ENCODE assay signal across 8 cellular contexts in genomic region chr3:69326821-69327433, GRCh38. TPM values are rescaled to one million over a fixed set of nuclear protein-coding genes. Genes with fewer than 3 reads are reported as not detected.
DNase-seq lines count a peak whose midpoint lies in the region; ATAC-seq and TF ChIP-seq lines count a peak whose summit lies in the region.

No MANE protein-coding gene starts in this region.

- H3K4me3 Mint-ChIP-seq in activated B cell treated with CpG ODN at 0.5 μM for 24 hours (peak overlapping the region; percentile 56), memory B cell (peak overlapping the region; percentile 58)

- H3K27ac Mint-ChIP-seq in activated B cell treated with CpG ODN at 0.5 μM for 24 hours, result peak overlapping the region; percentile 47
- peak overlapping the region; percentile 29 for H3K27ac Mint-ChIP-seq in memory B cell

- H3K36me3 Mint-ChIP-seq in activated B cell treated with CpG ODN at 0.5 μM for 24 hours (ENCODE audit: low read depth) (no peaks in the 10 kb centered on the region), memory B cell (no peaks in the 10 kb centered on the region)

- intact Hi-C loops in activated B cell treated with CpG ODN at 0.5 μM for 24 hours (cut with micrococcal nuclease) (no loop called here), upper lobe of right lung (cut with DNase I) (loop anchor here (10.0 kb wide), 1 partner anchor 88 kb away; no protein-coding TSS in a partner anchor)

- H3K27me3 Mint-ChIP-seq in activated B cell treated with CpG ODN at 0.5 μM for 24 hours, result peaks cover 4% of the 10 kb centered on the region
- no peaks in the 10 kb centered on the region for H3K27me3 Mint-ChIP-seq in memory B cell

- peaks cover 76% of the 10 kb centered on the region for H3K4me1 ChIP-seq in upper lobe of right lung

- H3K4me1 Mint-ChIP-seq in activated B cell treated with CpG ODN at 0.5 μM for 24 hours (peaks cover 46% of the 10 kb centered on the region), memory B cell (peaks cover 16% of the 10 kb centered on the region)

- H3K27me3 ChIP-seq in upper lobe of right lung, result no peaks in the 10 kb centered on the region

- CTCF ChIA-PET in activated B cell treated with CpG ODN at 0.5 μM for 24 hours (lab: Charles Lee), result no interaction called here

- DNase-seq in activated B cell treated with CpG ODN at 0.5 μM for 24 hours (no peak), memory B cell (ENCODE audit: low spot score in 2 of 2) (no peak), upper lobe of right lung (no peak), mesenteric fat pad (ENCODE audit: low spot score) (no peak), AG08396 (ENCODE audit: low spot score) (no peak), NCI-H187 (lab: John Stamatoyannopoulos, UW) (no peak)

- peak overlapping the region; percentile 38 for H3K27ac ChIP-seq in upper lobe of right lung

- POLR2A ChIA-PET in activated B cell treated with CpG ODN at 0.5 μM for 24 hours (lab: Charles Lee), result no interaction called here

- no peak for TF ChIP-seq CTCF in activated B cell treated with CpG ODN at 0.5 μM for 24 hours (IDR thresholded peaks at IDR 0.05)
- no peak for TF ChIP-seq CTCF in upper lobe of right lung (IDR thresholded peaks at IDR 0.05)

- peak; percentile 83 for ATAC-seq in GM18867 (IDR thresholded peaks at IDR 0.05; ENCODE audit: unreplicated experiment)
- peak; percentile 82 for ATAC-seq in HG02840 (IDR thresholded peaks at IDR 0.05; ENCODE audit: low FRiP score, unreplicated experiment)
- peak; percentile 68 for ATAC-seq in activated B cell treated with CpG ODN at 0.5 μM for 24 hours (ENCODE audit: low read depth)
- peak; percentile 71 for ATAC-seq in memory B cell (ENCODE audit: low read depth)
- ATAC-seq in upper lobe of right lung, result no peak

- no peaks in the 10 kb centered on the region for H3K9me3 Mint-ChIP-seq in activated B cell treated with CpG ODN at 0.5 μM for 24 hours
- H3K9me3 Mint-ChIP-seq in memory B cell, result no peaks in the 10 kb centered on the region

- H3K9me3 ChIP-seq in upper lobe of right lung, result no peaks in the 10 kb centered on the region

- no peak overlapping the region for H3K4me3 ChIP-seq in upper lobe of right lung

- no peaks in the 10 kb centered on the region for H3K36me3 ChIP-seq in upper lobe of right lung

RNA-seq across cellular contexts. Expression of gene FRMD4B, which starts 59.0 kb away (rescaled TPM):
- total RNA-seq in activated B cell treated with CpG ODN at 0.5 μM for 24 hours (not detected in 2 replicates), upper lobe of right lung (60.7 TPM), mesenteric fat pad (30.5 TPM)

Comparison
In these comparisons a context has a peak if more than half of its experiments do, and no peak if none do; other contexts are left out.
1. RNA of gene FRMD4B, which starts 59.0 kb away (total RNA-seq): 60.7 TPM in upper lobe of right lung (single experiment) and 30.5 TPM in mesenteric fat pad (single experiment); not detected in activated B cell treated with CpG ODN at 0.5 μM for 24 hours; every median in the first group is over 10 times any median in the second.